9 cellular contexts compared by ENCODE assay signal in the genomic region with DNA sequence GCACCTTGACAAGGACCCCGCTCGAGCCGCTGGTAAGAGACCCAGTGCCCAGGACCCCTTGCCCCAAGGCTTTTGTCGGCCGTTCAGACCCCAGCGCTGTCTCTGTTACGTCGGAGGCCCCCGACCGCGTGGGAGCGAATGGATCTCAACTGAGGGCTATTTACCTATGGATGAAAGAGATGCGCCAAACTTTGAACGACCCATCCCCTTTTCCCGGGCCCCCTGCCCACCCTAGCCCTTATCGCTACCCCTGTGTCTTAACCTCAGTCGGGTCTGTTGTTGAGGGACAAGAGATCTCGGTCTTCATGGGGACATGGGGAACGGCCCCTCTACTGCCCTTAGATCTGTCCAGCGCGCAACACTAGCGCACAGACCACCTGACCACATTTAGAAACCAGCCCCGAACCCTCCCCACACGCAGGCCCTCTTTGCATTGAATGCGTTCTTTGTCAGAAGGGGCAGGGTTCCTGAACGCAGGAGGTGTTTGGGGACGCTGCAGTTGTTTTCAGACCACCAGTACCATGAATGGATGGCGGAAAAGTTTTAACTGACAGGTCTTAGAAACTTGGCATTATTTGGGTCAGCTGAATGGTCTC. TPM values are rescaled to one million over a fixed set of nuclear protein-coding genes. Genes with fewer than 3 reads are reported as not detected.
A peak's percentile ranks its signal among the peaks of the same experiment; 100 is the strongest.
DNase-seq lines count a peak whose midpoint lies in the region; ATAC-seq lines count a peak whose summit lies in the region.
"Had no signal": no experiment of that assay in that cellular context is flagged by ENCODE, and none has a peak within 500 bp of the region (broad histone marks: within the 10 kb centered on the region; RNA-seq: fewer than 3 reads in every experiment).

No MANE protein-coding gene starts in this region.

- peak overlapping the region; percentile 56 for H3K9ac ChIP-seq in iPS-18a (ENCODE audit: low read length)

- DNase-seq in NCI-H2227 (lab: John Stamatoyannopoulos, UW; ENCODE audit: unreplicated experiment) (peak; percentile 9), NCI-H2227 treated with DMSO at 0.1 percent for 48 hours (lab: John Stamatoyannopoulos, UW) (no peak), NCI-H187 (lab: John Stamatoyannopoulos, UW) (no peak), NCI-H524 treated with DMSO at 0.1 percent for 48 hours (lab: John Stamatoyannopoulos, UW) (no peak)
- no peak for DNase-seq in activated T-helper 1 cell treated with anti-CD3 and anti-CD28 coated beads, Interleukin-12 subunit alpha, Interleukin-12 subunit beta, Interleukin-2, Interleukin-4 antibody, amounts not matched to agents 30 ng/mL and 10 ng/mL and 1 ng/mL, durations not matched to agents 14 hours and 24 hours and 36 hours (ENCODE audit: low spot score)
- no peak for DNase-seq in stimulated activated naive B cell treated with anti-CD40 and anti-IgM and Interleukin-4, amounts not matched to agents 10 μg/mL and 1 μg/mL and 100 μg/mL, for 72 hours
- DNase-seq in NK-92 treated with Interleukin-12 subunit alpha and Interleukin-12 subunit beta, amount 100 ng/mL, for 24 hours (lab: John Stamatoyannopoulos, UW), result no peak

- H3K9me3 ChIP-seq in iPS-18a (ENCODE audit: control insufficient read depth, low read depth, low read length), result no peaks in the 10 kb centered on the region

- no peak overlapping the region for H3K27ac ChIP-seq in iPS-18a (ENCODE audit: low read length)
- H3K27ac ChIP-seq: C4-2B had no signal

- no peaks in the 10 kb centered on the region for H3K4me1 ChIP-seq in iPS-18a (ENCODE audit: control insufficient read depth, low read depth, low read length)

- no peaks in the 10 kb centered on the region for H3K9me3 Mint-ChIP-seq in activated T-helper 1 cell treated with anti-CD3 and anti-CD28 coated beads, Interleukin-12 subunit alpha, Interleukin-12 subunit beta, Interleukin-2, Interleukin-4 antibody, amounts not matched to agents 30 ng/mL and 10 ng/mL and 1 ng/mL, durations not matched to agents 14 hours and 24 hours and 36 hours
- H3K9me3 Mint-ChIP-seq in stimulated activated naive B cell treated with anti-CD40 and anti-IgM and Interleukin-4, amounts not matched to agents 10 μg/mL and 1 μg/mL and 100 μg/mL, for 72 hours, result no peaks in the 10 kb centered on the region

- H3K27me3 Mint-ChIP-seq in activated T-helper 1 cell treated with anti-CD3 and anti-CD28 coated beads, Interleukin-12 subunit alpha, Interleukin-12 subunit beta, Interleukin-2, Interleukin-4 antibody, amounts not matched to agents 30 ng/mL and 10 ng/mL and 1 ng/mL, durations not matched to agents 14 hours and 24 hours and 36 hours (ENCODE audit: insufficient read depth), result peaks cover 16% of the 10 kb centered on the region
- peaks cover 0 to 15% of the 10 kb centered on the region in 2 donors for H3K27me3 Mint-ChIP-seq in stimulated activated naive B cell treated with anti-CD40 and anti-IgM and Interleukin-4, amounts not matched to agents 10 μg/mL and 1 μg/mL and 100 μg/mL, for 72 hours

- peaks cover 20% of the 10 kb centered on the region for H3K4me1 Mint-ChIP-seq in activated T-helper 1 cell treated with anti-CD3 and anti-CD28 coated beads, Interleukin-12 subunit alpha, Interleukin-12 subunit beta, Interleukin-2, Interleukin-4 antibody, amounts not matched to agents 30 ng/mL and 10 ng/mL and 1 ng/mL, durations not matched to agents 14 hours and 24 hours and 36 hours (ENCODE audit: low read depth)
- H3K4me1 Mint-ChIP-seq in stimulated activated naive B cell treated with anti-CD40 and anti-IgM and Interleukin-4, amounts not matched to agents 10 μg/mL and 1 μg/mL and 100 μg/mL, for 72 hours, result peaks cover 12 to 23% of the 10 kb centered on the region in 2 donors

- H3K27me3 ChIP-seq in iPS-18a (ENCODE audit: control insufficient read depth, insufficient read depth, low read length), result peaks cover 19% of the 10 kb centered on the region

- H3K36me3 Mint-ChIP-seq in activated T-helper 1 cell treated with anti-CD3 and anti-CD28 coated beads, Interleukin-12 subunit alpha, Interleukin-12 subunit beta, Interleukin-2, Interleukin-4 antibody, amounts not matched to agents 30 ng/mL and 10 ng/mL and 1 ng/mL, durations not matched to agents 14 hours and 24 hours and 36 hours (ENCODE audit: low read depth), result peaks cover 18% of the 10 kb centered on the region
- peaks cover 6 to 10% of the 10 kb centered on the region in 2 donors for H3K36me3 Mint-ChIP-seq in stimulated activated naive B cell treated with anti-CD40 and anti-IgM and Interleukin-4, amounts not matched to agents 10 μg/mL and 1 μg/mL and 100 μg/mL, for 72 hours

- H3K4me3 Mint-ChIP-seq in activated T-helper 1 cell treated with anti-CD3 and anti-CD28 coated beads, Interleukin-12 subunit alpha, Interleukin-12 subunit beta, Interleukin-2, Interleukin-4 antibody, amounts not matched to agents 30 ng/mL and 10 ng/mL and 1 ng/mL, durations not matched to agents 14 hours and 24 hours and 36 hours, result peak overlapping the region; percentile 88
- H3K4me3 Mint-ChIP-seq in stimulated activated naive B cell treated with anti-CD40 and anti-IgM and Interleukin-4, amounts not matched to agents 10 μg/mL and 1 μg/mL and 100 μg/mL, for 72 hours, result peak overlapping the region; percentile 84 to 85

- peak overlapping the region; percentile 71 for H3K4me3 ChIP-seq in iPS-18a (ENCODE audit: low read length)

- H3K36me3 ChIP-seq in iPS-18a (ENCODE audit: control insufficient read depth, low read depth, low read length), result peaks cover 24% of the 10 kb centered on the region

- intact Hi-C loops in activated T-helper 1 cell treated with anti-CD3 and anti-CD28 coated beads, Interleukin-12 subunit alpha, Interleukin-12 subunit beta, Interleukin-2, Interleukin-4 antibody, amounts not matched to agents 30 ng/mL and 10 ng/mL and 1 ng/mL, durations not matched to agents 14 hours and 24 hours and 36 hours (cut with micrococcal nuclease), result no loop called here

- H3K27ac Mint-ChIP-seq in activated T-helper 1 cell treated with anti-CD3 and anti-CD28 coated beads, Interleukin-12 subunit alpha, Interleukin-12 subunit beta, Interleukin-2, Interleukin-4 antibody, amounts not matched to agents 30 ng/mL and 10 ng/mL and 1 ng/mL, durations not matched to agents 14 hours and 24 hours and 36 hours, result no peak overlapping the region
- peak overlapping the region; percentile 66 for H3K27ac Mint-ChIP-seq in stimulated activated naive B cell treated with anti-CD40 and anti-IgM and Interleukin-4, amounts not matched to agents 10 μg/mL and 1 μg/mL and 100 μg/mL, for 72 hours

- peak; percentile 23 to 30 for ATAC-seq in stimulated activated naive B cell treated with anti-CD40 and anti-IgM and Interleukin-4, amounts not matched to agents 10 μg/mL and 1 μg/mL and 100 μg/mL, for 72 hours (replicated peaks)

RNA-seq across cellular contexts. Expression of a gene that starts 0.6 kb away (rescaled TPM):
- total RNA-seq in activated T-helper 1 cell treated with anti-CD3 and anti-CD28 coated beads, Interleukin-12 subunit alpha, Interleukin-12 subunit beta, Interleukin-2, Interleukin-4 antibody, amounts not matched to agents 30 ng/mL and 10 ng/mL and 1 ng/mL, durations not matched to agents 14 hours and 24 hours and 36 hours, result 0.13 and 0.32 TPM in 2 replicates

RNA-seq across cellular contexts. Expression of a gene that starts 38.8 kb away (rescaled TPM):
- 199 and 211 TPM in 2 replicates for total RNA-seq in activated T-helper 1 cell treated with anti-CD3 and anti-CD28 coated beads, Interleukin-12 subunit alpha, Interleukin-12 subunit beta, Interleukin-2, Interleukin-4 antibody, amounts not matched to agents 30 ng/mL and 10 ng/mL and 1 ng/mL, durations not matched to agents 14 hours and 24 hours and 36 hours
